Comparison of ENCODE assay signal across 24 cellular contexts in the genomic region with DNA sequence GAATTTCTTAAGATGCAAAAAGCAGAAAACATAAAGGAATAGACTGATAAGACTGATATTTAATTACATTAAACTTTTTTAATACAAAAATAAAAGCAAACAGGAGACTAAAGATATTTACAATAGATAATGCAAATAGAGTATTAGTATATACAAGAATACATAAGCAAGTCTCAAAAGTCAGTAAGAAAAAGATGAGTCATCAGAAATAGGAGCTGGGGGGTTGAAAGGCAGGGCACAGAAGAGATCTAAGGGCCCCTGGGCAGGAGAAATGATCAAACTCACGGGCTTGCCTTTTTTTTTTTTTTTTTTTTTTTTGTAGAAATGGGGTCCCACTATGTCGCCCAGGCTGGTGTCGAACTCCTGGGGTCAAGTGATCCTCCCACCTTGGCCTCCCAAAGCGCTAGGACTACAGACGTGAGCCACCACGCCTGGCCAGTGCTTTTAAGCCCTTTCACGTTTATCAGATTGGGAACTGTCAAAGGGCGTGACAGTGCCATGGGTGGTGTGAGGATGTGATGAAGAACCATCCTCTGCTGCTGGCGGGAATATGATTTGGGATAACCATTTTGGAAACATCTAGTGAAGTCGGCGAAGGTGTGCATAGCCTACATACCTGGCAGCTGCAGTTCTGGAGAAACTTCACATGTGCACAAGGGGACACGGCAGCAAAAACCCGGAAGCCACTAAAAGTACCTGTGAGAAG.
"Had no signal": no experiment of that assay in that cellular context is flagged by ENCODE, and none has a peak within 500 bp of the region (broad histone marks: within the 10 kb centered on the region; RNA-seq: fewer than 3 reads in every experiment).

No MANE protein-coding gene starts in this region.

- H3K9me3 ChIP-seq: ascending aorta, body of pancreas, MG63, SJSA1 had no signal

- H3K27ac ChIP-seq: ascending aorta, body of pancreas, SJSA1 had no signal

- H3K27ac Mint-ChIP-seq: activated CD8-positive, alpha-beta T cell treated with anti-CD3 and anti-CD28 coated beads for 36 hours; activated naive CD4-positive, alpha-beta T cell treated with anti-CD3 and anti-CD28 coated beads, Interleukin-2, amount 50 U/mL, for 72 hours; activated naive CD8-positive, alpha-beta T cell treated with anti-CD3 and anti-CD28 coated beads, Interleukin-2, amount 50 U/mL, for 24 hours; activated T-cell treated with anti-CD3 and anti-CD28 coated beads, Interleukin-2, amount 50 U/mL, for 72 hours; IgD-negative memory B cell; T-helper 1 cell treated with Interleukin-12 subunit alpha and Interleukin-12 subunit beta and Interleukin-4 antibody, amounts not matched to agents 30 μg/mL and 1 μg/mL, for 36 hours had no signal

- H3K4me1 ChIP-seq: ascending aorta, body of pancreas, SJSA1 had no signal

- H3K9me3 Mint-ChIP-seq: activated CD8-positive, alpha-beta T cell treated with anti-CD3 and anti-CD28 coated beads for 36 hours; activated naive CD4-positive, alpha-beta T cell treated with anti-CD3 and anti-CD28 coated beads, Interleukin-2, amount 50 U/mL, for 72 hours; activated naive CD8-positive, alpha-beta T cell treated with anti-CD3 and anti-CD28 coated beads, Interleukin-2, amount 50 U/mL, for 24 hours; activated T-cell treated with anti-CD3 and anti-CD28 coated beads, Interleukin-2, amount 50 U/mL, for 72 hours; IgD-negative memory B cell; T-helper 1 cell treated with Interleukin-12 subunit alpha and Interleukin-12 subunit beta and Interleukin-4 antibody, amounts not matched to agents 30 μg/mL and 1 μg/mL, for 36 hours had no signal

- H3K4me3 ChIP-seq: ascending aorta, body of pancreas, MG63, SJSA1 had no signal

- H3K27me3 ChIP-seq: ascending aorta, body of pancreas, MG63, SJSA1 had no signal

- DNase-seq: activated CD4-positive, alpha-beta T cell treated with anti-CD3 and anti-CD28 coated beads for 4 hours; activated CD8-positive, alpha-beta memory T cell treated with anti-CD3 and anti-CD28 coated beads, Interleukin-2, amount 50 U/mL, for 4 hours; activated CD8-positive, alpha-beta T cell treated with anti-CD3 and anti-CD28 coated beads for 36 hours; activated naive CD4-positive, alpha-beta T cell; activated naive CD8-positive, alpha-beta T cell treated with anti-CD3 and anti-CD28 coated beads, Interleukin-2, amount 50 U/mL, for 24 hours; activated T-cell treated with anti-CD3 and anti-CD28 coated beads, Interleukin-2, amount 50 U/mL, for 72 hours; amniotic stem cell; body of pancreas; MG63; NCI-H1105; NCI-H1436; NCI-H1694 treated with DMSO at 0.1 percent for 48 hours; NCI-H2029 treated with DMSO at 0.1 percent for 48 hours; NCI-H345; NCI-H510A; NCI-H526 treated with DMSO at 0.1 percent for 48 hours; NCI-H82; RPMI8226; SHP77 had no signal

- H3K4me3 Mint-ChIP-seq: activated CD8-positive, alpha-beta T cell treated with anti-CD3 and anti-CD28 coated beads for 36 hours; activated naive CD8-positive, alpha-beta T cell treated with anti-CD3 and anti-CD28 coated beads, Interleukin-2, amount 50 U/mL, for 24 hours; activated T-cell treated with anti-CD3 and anti-CD28 coated beads, Interleukin-2, amount 50 U/mL, for 72 hours; IgD-negative memory B cell; T-helper 1 cell treated with Interleukin-12 subunit alpha and Interleukin-12 subunit beta and Interleukin-4 antibody, amounts not matched to agents 30 μg/mL and 1 μg/mL, for 36 hours had no signal

- H3K36me3 Mint-ChIP-seq: activated naive CD4-positive, alpha-beta T cell treated with anti-CD3 and anti-CD28 coated beads, Interleukin-2, amount 50 U/mL, for 72 hours; IgD-negative memory B cell had no signal

- H3K36me3 ChIP-seq: ascending aorta, MG63, SJSA1 had no signal

- H3K4me1 Mint-ChIP-seq: activated naive CD8-positive, alpha-beta T cell treated with anti-CD3 and anti-CD28 coated beads, Interleukin-2, amount 50 U/mL, for 24 hours had no signal
